1 cellular context compared by ENCODE assay signal in the genomic region with DNA sequence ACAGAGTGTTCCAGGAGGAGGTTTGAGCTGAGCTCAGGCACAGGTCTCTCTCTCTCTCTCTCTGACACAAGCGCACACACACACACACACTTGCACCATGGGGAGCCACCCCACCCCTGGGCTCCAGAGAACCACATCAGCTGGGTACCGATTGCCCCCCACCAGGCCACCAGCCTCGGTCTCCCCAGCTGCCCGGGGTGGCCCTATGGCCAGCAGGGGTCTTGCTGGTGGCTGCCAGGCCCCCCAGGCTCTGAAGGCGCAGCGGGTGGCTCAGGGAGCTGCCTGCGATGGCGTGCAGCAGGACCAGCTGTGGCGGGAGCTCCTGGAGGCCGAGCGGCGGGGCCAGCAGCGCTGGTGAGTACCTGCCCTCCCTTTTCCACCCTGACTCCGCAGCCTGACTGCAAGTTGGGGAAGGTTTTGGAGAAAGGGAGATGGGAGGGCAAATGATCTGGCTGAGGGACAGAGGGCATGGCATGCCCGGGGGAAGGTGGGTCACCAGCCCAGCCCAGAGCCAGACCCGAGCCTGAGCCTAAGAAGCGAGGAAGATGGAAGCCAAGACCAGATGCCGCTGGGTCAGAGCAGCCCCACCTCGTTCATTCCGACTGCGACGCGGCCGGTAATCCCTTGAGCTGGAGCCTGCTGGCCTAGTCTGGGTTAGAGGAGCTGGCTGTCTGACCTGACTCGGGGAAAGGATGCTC.
TF ChIP-seq lines count a peak whose summit lies in the region.

No MANE protein-coding gene starts in this region.

TF ChIP-seq in GM12878, 131 proteins besides CTCF, POLR2A, EP300 and RAD21 (continued from another document):
- TF ChIP-seq, protein P1, sequence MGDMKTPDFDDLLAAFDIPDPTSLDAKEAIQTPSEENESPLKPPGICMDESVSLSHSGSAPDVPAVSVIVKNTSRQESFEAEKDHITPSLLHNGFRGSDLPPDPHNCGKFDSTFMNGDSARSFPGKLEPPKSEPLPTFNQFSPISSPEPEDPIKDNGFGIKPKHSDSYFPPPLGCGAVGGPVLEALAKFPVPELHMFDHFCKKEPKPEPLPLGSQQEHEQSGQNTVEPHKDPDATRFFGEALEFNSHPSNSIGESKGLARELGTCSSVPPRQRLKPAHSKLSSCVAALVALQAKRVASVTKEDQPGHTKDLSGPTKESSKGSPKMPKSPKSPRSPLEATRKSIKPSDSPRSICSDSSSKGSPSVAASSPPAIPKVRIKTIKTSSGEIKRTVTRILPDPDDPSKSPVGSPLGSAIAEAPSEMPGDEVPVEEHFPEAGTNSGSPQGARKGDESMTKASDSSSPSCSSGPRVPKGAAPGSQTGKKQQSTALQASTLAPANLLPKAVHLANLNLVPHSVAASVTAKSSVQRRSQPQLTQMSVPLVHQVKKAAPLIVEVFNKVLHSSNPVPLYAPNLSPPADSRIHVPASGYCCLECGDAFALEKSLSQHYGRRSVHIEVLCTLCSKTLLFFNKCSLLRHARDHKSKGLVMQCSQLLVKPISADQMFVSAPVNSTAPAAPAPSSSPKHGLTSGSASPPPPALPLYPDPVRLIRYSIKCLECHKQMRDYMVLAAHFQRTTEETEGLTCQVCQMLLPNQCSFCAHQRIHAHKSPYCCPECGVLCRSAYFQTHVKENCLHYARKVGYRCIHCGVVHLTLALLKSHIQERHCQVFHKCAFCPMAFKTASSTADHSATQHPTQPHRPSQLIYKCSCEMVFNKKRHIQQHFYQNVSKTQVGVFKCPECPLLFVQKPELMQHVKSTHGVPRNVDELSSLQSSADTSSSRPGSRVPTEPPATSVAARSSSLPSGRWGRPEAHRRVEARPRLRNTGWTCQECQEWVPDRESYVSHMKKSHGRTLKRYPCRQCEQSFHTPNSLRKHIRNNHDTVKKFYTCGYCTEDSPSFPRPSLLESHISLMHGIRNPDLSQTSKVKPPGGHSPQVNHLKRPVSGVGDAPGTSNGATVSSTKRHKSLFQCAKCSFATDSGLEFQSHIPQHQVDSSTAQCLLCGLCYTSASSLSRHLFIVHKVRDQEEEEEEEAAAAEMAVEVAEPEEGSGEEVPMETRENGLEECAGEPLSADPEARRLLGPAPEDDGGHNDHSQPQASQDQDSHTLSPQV (IDR thresholded peaks at IDR 0.05): no peak
- TF ChIP-seq CHD4 (IDR thresholded peaks at IDR 0.05): no peak
- no peak for TF ChIP-seq MEF2B (IDR thresholded peaks at IDR 0.05; ENCODE audit: partially characterized antibody, poor library complexity, severe bottlenecking)
- TF ChIP-seq, protein P2, sequence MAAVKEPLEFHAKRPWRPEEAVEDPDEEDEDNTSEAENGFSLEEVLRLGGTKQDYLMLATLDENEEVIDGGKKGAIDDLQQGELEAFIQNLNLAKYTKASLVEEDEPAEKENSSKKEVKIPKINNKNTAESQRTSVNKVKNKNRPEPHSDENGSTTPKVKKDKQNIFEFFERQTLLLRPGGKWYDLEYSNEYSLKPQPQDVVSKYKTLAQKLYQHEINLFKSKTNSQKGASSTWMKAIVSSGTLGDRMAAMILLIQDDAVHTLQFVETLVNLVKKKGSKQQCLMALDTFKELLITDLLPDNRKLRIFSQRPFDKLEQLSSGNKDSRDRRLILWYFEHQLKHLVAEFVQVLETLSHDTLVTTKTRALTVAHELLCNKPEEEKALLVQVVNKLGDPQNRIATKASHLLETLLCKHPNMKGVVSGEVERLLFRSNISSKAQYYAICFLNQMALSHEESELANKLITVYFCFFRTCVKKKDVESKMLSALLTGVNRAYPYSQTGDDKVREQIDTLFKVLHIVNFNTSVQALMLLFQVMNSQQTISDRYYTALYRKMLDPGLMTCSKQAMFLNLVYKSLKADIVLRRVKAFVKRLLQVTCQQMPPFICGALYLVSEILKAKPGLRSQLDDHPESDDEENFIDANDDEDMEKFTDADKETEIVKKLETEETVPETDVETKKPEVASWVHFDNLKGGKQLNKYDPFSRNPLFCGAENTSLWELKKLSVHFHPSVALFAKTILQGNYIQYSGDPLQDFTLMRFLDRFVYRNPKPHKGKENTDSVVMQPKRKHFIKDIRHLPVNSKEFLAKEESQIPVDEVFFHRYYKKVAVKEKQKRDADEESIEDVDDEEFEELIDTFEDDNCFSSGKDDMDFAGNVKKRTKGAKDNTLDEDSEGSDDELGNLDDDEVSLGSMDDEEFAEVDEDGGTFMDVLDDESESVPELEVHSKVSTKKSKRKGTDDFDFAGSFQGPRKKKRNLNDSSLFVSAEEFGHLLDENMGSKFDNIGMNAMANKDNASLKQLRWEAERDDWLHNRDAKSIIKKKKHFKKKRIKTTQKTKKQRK (IDR thresholded peaks at IDR 0.05; ENCODE audit: low read depth, low read length): no peak
- no peak for TF ChIP-seq SIN3A (IDR thresholded peaks at IDR 0.05; ENCODE audit: low read depth, low read length)
- TF ChIP-seq SMAD1 (IDR thresholded peaks at IDR 0.05; ENCODE audit: low read depth, partially characterized antibody): no peak
- no peak for TF ChIP-seq BRCA1 (IDR thresholded peaks at IDR 0.05; ENCODE audit: low read depth, low read length)
- TF ChIP-seq POLR2AphosphoS2 (IDR thresholded peaks at IDR 0.05; ENCODE audit: low read depth, low read length): no peak
- TF ChIP-seq GATAD2B (conservative IDR thresholded peaks at IDR 0.05; ENCODE audit: low read depth): no peak
- TF ChIP-seq ZNF207 (IDR thresholded peaks at IDR 0.05; ENCODE audit: borderline replicate concordance): no peak
- TF ChIP-seq, protein P3, sequence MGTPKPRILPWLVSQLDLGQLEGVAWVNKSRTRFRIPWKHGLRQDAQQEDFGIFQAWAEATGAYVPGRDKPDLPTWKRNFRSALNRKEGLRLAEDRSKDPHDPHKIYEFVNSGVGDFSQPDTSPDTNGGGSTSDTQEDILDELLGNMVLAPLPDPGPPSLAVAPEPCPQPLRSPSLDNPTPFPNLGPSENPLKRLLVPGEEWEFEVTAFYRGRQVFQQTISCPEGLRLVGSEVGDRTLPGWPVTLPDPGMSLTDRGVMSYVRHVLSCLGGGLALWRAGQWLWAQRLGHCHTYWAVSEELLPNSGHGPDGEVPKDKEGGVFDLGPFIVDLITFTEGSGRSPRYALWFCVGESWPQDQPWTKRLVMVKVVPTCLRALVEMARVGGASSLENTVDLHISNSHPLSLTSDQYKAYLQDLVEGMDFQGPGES (IDR thresholded peaks at IDR 0.05): no peak
- TF ChIP-seq ATF7 (IDR thresholded peaks at IDR 0.05; ENCODE audit: low read depth): no peak
- no peak for TF ChIP-seq PAX5 (IDR thresholded peaks at IDR 0.05; ENCODE audit: borderline replicate concordance, low read depth, low read length)
- no peak for TF ChIP-seq KAT2A (conservative IDR thresholded peaks at IDR 0.05; ENCODE audit: control insufficient read depth, low read depth, low read length)
- TF ChIP-seq, protein P4, sequence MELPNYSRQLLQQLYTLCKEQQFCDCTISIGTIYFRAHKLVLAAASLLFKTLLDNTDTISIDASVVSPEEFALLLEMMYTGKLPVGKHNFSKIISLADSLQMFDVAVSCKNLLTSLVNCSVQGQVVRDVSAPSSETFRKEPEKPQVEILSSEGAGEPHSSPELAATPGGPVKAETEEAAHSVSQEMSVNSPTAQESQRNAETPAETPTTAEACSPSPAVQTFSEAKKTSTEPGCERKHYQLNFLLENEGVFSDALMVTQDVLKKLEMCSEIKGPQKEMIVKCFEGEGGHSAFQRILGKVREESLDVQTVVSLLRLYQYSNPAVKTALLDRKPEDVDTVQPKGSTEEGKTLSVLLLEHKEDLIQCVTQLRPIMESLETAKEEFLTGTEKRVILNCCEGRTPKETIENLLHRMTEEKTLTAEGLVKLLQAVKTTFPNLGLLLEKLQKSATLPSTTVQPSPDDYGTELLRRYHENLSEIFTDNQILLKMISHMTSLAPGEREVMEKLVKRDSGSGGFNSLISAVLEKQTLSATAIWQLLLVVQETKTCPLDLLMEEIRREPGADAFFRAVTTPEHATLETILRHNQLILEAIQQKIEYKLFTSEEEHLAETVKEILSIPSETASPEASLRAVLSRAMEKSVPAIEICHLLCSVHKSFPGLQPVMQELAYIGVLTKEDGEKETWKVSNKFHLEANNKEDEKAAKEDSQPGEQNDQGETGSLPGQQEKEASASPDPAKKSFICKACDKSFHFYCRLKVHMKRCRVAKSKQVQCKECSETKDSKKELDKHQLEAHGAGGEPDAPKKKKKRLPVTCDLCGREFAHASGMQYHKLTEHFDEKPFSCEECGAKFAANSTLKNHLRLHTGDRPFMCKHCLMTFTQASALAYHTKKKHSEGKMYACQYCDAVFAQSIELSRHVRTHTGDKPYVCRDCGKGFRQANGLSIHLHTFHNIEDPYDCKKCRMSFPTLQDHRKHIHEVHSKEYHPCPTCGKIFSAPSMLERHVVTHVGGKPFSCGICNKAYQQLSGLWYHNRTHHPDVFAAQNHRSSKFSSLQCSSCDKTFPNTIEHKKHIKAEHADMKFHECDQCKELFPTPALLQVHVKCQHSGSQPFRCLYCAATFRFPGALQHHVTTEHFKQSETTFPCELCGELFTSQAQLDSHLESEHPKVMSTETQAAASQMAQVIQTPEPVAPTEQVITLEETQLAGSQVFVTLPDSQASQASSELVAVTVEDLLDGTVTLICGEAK (IDR thresholded peaks at IDR 0.05; ENCODE audit: borderline replicate concordance): no peak
- TF ChIP-seq, protein P5, sequence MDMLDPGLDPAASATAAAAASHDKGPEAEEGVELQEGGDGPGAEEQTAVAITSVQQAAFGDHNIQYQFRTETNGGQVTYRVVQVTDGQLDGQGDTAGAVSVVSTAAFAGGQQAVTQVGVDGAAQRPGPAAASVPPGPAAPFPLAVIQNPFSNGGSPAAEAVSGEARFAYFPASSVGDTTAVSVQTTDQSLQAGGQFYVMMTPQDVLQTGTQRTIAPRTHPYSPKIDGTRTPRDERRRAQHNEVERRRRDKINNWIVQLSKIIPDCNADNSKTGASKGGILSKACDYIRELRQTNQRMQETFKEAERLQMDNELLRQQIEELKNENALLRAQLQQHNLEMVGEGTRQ (IDR thresholded peaks at IDR 0.05; ENCODE audit: borderline replicate concordance, low read depth, low read length): no peak
- TF ChIP-seq, protein P6, sequence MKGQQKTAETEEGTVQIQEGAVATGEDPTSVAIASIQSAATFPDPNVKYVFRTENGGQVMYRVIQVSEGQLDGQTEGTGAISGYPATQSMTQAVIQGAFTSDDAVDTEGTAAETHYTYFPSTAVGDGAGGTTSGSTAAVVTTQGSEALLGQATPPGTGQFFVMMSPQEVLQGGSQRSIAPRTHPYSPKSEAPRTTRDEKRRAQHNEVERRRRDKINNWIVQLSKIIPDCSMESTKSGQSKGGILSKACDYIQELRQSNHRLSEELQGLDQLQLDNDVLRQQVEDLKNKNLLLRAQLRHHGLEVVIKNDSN (IDR thresholded peaks at IDR 0.05; ENCODE audit: borderline replicate concordance, extremely low read length, insufficient read depth, low read depth, low read length): no peak
